18 cellular contexts compared by ENCODE assay signal in the genomic region with DNA sequence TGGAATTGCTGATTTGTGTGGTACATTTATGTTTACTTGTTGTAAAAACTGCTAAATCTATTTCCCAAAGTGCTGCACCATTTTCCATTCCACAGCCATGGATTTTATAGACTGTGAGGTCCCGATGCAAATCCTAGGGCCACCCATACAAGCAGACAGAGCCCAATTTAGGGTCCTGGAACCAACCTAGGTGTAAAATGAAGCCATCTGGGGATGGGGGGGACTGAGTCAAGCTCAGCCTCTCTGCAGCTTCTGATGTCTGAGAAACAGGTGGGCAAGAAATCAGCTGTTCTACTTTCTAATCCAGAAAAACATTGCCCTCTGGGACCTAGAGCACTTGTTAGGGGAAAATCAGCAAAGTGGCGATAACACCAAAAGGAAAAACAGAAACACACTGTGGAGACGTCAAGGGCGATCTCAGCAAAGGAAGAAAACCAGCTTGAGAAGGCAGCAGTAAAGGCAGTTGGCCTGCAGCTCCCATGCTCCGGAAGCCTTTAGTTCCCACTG. TPM values are rescaled to one million over a fixed set of nuclear protein-coding genes. Genes with fewer than 3 reads are reported as not detected.
DNase-seq lines count a peak whose midpoint lies in the region; ATAC-seq and TF ChIP-seq lines count a peak whose summit lies in the region.
"Had no signal": no experiment of that assay in that cellular context is flagged by ENCODE, and none has a peak within 500 bp of the region (broad histone marks: within the 10 kb centered on the region; RNA-seq: fewer than 3 reads in every experiment).

No MANE protein-coding gene starts in this region.

- H2BK12ac ChIP-seq in trophoblast cell (ENCODE audit: low read length), result peak overlapping the region; percentile 14

- H3K4me2 ChIP-seq in trophoblast cell (ENCODE audit: low read length), result no peak overlapping the region

- H3K4me3 Mint-ChIP-seq in type B pancreatic cell, result no peak overlapping the region
- H3K4me3 Mint-ChIP-seq: neural crest cell; stimulated activated naive CD8-positive, alpha-beta T cell treated with anti-CD3 and anti-CD28 coated beads, Interleukin-15, Interleukin-2, amounts not matched to agents 100 ng/mL and 50 ng/mL, for 24 hours had no signal

- H2BK120ac ChIP-seq in trophoblast cell (ENCODE audit: insufficient read depth, low read length, poor library complexity), result no peak overlapping the region

- no peak overlapping the region for H4K12ac ChIP-seq in trophoblast cell (ENCODE audit: low read depth, low read length)

- DNase-seq in activated effector memory CD4-positive, alpha-beta T cell treated with anti-CD3 and anti-CD28 coated beads, Interleukin-2, amount 50 U/mL, for 16 hours, result peak; percentile 10
- DNase-seq in activated effector memory CD4-positive, alpha-beta T cell treated with Interleukin-2 at 50 U/mL for 16 hours, result no peak
- no peak for DNase-seq in right atrium auricular region (ENCODE audit: low spot score)
- no peak for DNase-seq in trophoblast cell
- DNase-seq in type B pancreatic cell (ENCODE audit: extremely low spot score, unreplicated experiment), result no peak
- DNase-seq in NCI-H345 (lab: John Stamatoyannopoulos, UW), result no peak
- no peak for DNase-seq in activated CD4-positive, alpha-beta T cell treated with anti-CD3 and anti-CD28 coated beads, Interleukin-2, amount 50 U/mL, for 4 hours
- DNase-seq: 8988T; activated CD4-positive, CD25-positive, alpha-beta regulatory T cell treated with anti-CD3 and anti-CD28 coated beads, Interleukin-2, amount 50 U/mL, for 72 hours; effector CD4-positive, alpha-beta T cell; mesendoderm; NCI-H446; NK-92 treated with Interleukin-12 subunit alpha and Interleukin-12 subunit beta, amount 100 ng/mL, for 24 hours; T1000 had no signal

- peak overlapping the region; percentile 15 for H2AK5ac ChIP-seq in trophoblast cell (ENCODE audit: low read length)

- H3K36me3 ChIP-seq in right atrium auricular region (no peaks in the 10 kb centered on the region), trophoblast cell (ENCODE audit: control insufficient read depth in 1 of 2, insufficient read depth in 2 of 2, low read length in 2 of 2) (no peaks in the 10 kb centered on the region)

- H3K9me3 Mint-ChIP-seq in type B pancreatic cell, result peaks cover 4% of the 10 kb centered on the region

- no peak overlapping the region for H4K8ac ChIP-seq in trophoblast cell (ENCODE audit: low read depth, low read length)

- H3K4me1 Mint-ChIP-seq in type B pancreatic cell (ENCODE audit: unreplicated experiment), result peaks cover 39% of the 10 kb centered on the region

- H3K4me3 ChIP-seq in right atrium auricular region, result no peak overlapping the region
- H3K4me3 ChIP-seq in trophoblast cell (ENCODE audit: low read depth, low read length), result no peak overlapping the region

- WGBS in trophoblast cell (ENCODE audit: extremely low coverage, insufficient coverage, insufficient read length), result no CpG with 5 or more reads among the region's 5 CpGs

- peak overlapping the region; percentile 14 for H3K27ac Mint-ChIP-seq in type B pancreatic cell
- H3K27ac Mint-ChIP-seq: stimulated activated naive CD8-positive, alpha-beta T cell treated with anti-CD3 and anti-CD28 coated beads, Interleukin-15, Interleukin-2, amounts not matched to agents 100 ng/mL and 50 ng/mL, for 24 hours had no signal

- no peak overlapping the region for H3K4ac ChIP-seq in trophoblast cell (ENCODE audit: low read depth, low read length)

- TF ChIP-seq CTCF in right atrium auricular region (IDR thresholded peaks at IDR 0.05), result no peak
- TF ChIP-seq CTCF in type B pancreatic cell (conservative IDR thresholded peaks at IDR 0.05), result no peak

- no peak overlapping the region for H3K18ac ChIP-seq in trophoblast cell (ENCODE audit: low read length)

- H3K27ac ChIP-seq in right atrium auricular region (peak overlapping the region; percentile 96 to 97), trophoblast cell (ENCODE audit: low read depth, low read length) (no peak overlapping the region)

- peaks cover 2% of the 10 kb centered on the region for H3K79me2 ChIP-seq in trophoblast cell (ENCODE audit: control insufficient read depth, insufficient read depth, low read length, poor library complexity)

- H2BK5ac ChIP-seq in trophoblast cell (ENCODE audit: low read depth, low read length, poor library complexity), result no peak overlapping the region

- no peak overlapping the region for H2AFZ ChIP-seq in trophoblast cell (ENCODE audit: insufficient read depth, low read length, poor library complexity)

- peaks cover 0 to 94% of the 10 kb centered on the region in 2 donors for H3K4me1 ChIP-seq in right atrium auricular region
- H3K4me1 ChIP-seq in trophoblast cell (ENCODE audit: control insufficient read depth in 1 of 2, insufficient read depth in 2 of 2, low read length in 2 of 2), result peaks cover 18 to 26% of the 10 kb centered on the region in 2 experiments

- peaks cover 18% of the 10 kb centered on the region for H3K79me1 ChIP-seq in trophoblast cell (ENCODE audit: low read length)

- H3K27me3 Mint-ChIP-seq in type B pancreatic cell, result no peaks in the 10 kb centered on the region
- H3K27me3 Mint-ChIP-seq: stimulated activated naive CD8-positive, alpha-beta T cell treated with anti-CD3 and anti-CD28 coated beads, Interleukin-15, Interleukin-2, amounts not matched to agents 100 ng/mL and 50 ng/mL, for 24 hours had no signal

- no peak overlapping the region for H4K91ac ChIP-seq in trophoblast cell (ENCODE audit: low read depth, low read length)

- peaks cover 4% of the 10 kb centered on the region for H3K36me3 Mint-ChIP-seq in type B pancreatic cell

- H3K27me3 ChIP-seq in right atrium auricular region (no peaks in the 10 kb centered on the region), trophoblast cell (ENCODE audit: insufficient read depth, low read length) (no peaks in the 10 kb centered on the region)

- no peak overlapping the region for H3K23ac ChIP-seq in trophoblast cell (ENCODE audit: low read length)

- H3K14ac ChIP-seq in trophoblast cell (ENCODE audit: low read length), result no peak overlapping the region

- no peak overlapping the region for H3K9ac ChIP-seq in trophoblast cell (ENCODE audit: low read length)

- no peak for ATAC-seq in HG03457 (IDR thresholded peaks at IDR 0.05; ENCODE audit: unreplicated experiment)

- H3K9me3 ChIP-seq in right atrium auricular region (no peaks in the 10 kb centered on the region), trophoblast cell (ENCODE audit: insufficient read depth, low read depth, low read length) (no peaks in the 10 kb centered on the region)

RNA-seq across cellular contexts. Expression of a gene that starts 38.0 kb away (rescaled TPM):
- total RNA-seq in right atrium auricular region (10 to 100 TPM; 19.5 to 26.0 TPM), type B pancreatic cell (ENCODE audit: low replicate concordance) (22.1 and 24.3 TPM in 2 replicates)
- 17.5 and 18.2 TPM in 2 replicates for polyA plus RNA-seq in trophoblast cell (2013)

RNA-seq across cellular contexts. Expression of a gene that starts 54.1 kb away (rescaled TPM):
- total RNA-seq in right atrium auricular region (1 to 10 TPM; 1.1 to 1.7 TPM), type B pancreatic cell (ENCODE audit: low replicate concordance) (0.31 and 24.3 TPM in 2 replicates)
- polyA plus RNA-seq in trophoblast cell (2013), result 0.14 and 0.17 TPM in 2 replicates
- polyA plus RNA-seq: fibroblast of lung had no signal
